ENCODE assay signal across 25 cellular contexts in genomic region chr11:114236829-114237228, GRCh38. TPM values are rescaled to one million over a fixed set of nuclear protein-coding genes. Genes with fewer than 3 reads are reported as not detected.
A peak's percentile ranks its signal among the peaks of the same experiment; 100 is the strongest.
DNase-seq lines count a peak whose midpoint lies in the region; ATAC-seq, FAIRE-seq and TF ChIP-seq lines count a peak whose summit lies in the region.
"Had no signal": no experiment of that assay in that cellular context is flagged by ENCODE, and none has a peak within 500 bp of the region (broad histone marks: within the 10 kb centered on the region; RNA-seq: fewer than 3 reads in every experiment).

No MANE protein-coding gene starts in this region.

- intact Hi-C loops in left ventricle myocardium superior (cut with micrococcal nuclease) = no loop called here

- H3K36me3 ChIP-seq in bronchial epithelial cell (ENCODE audit: control insufficient read depth, insufficient read depth, low read length) (no peaks in the 10 kb centered on the region), skeletal muscle satellite cell (ENCODE audit: insufficient read depth, low read length) (peaks cover 22% of the 10 kb centered on the region)
- H3K36me3 ChIP-seq: uterus had no signal

- ATAC-seq in left ventricle myocardium superior = peak; percentile 2
- no peak for ATAC-seq in HG02798 (IDR thresholded peaks at IDR 0.05; ENCODE audit: poor library complexity, unreplicated experiment)
- ATAC-seq: effector memory CD8-positive, alpha-beta T cell; WTC11 had no signal

- H3K4me1 ChIP-seq in skeletal muscle satellite cell (ENCODE audit: control insufficient read depth, insufficient read depth, low read length) = peaks cover 46% of the 10 kb centered on the region
- H3K4me1 ChIP-seq: uterus had no signal

- DNase-seq in DMS53 (lab: John Stamatoyannopoulos, UW) (peak; percentile 5), DMS53 treated with DMSO at 0.1 percent for 48 hours (lab: John Stamatoyannopoulos, UW; ENCODE audit: unreplicated experiment) (no peak), bronchial epithelial cell (ENCODE audit: low read depth) (peak; percentile 6), left ventricle myocardium superior (no peak), NCI-H2107 (lab: John Stamatoyannopoulos, UW) (no peak), C1 segment of cervical spinal cord (lab: John Stamatoyannopoulos, UW) (no peak)
- DNase-seq: 8988T; activated CD4-positive, alpha-beta memory T cell treated with anti-CD3 and anti-CD28 coated beads for 36 hours; activated naive CD4-positive, alpha-beta T cell treated with Interleukin-2 at 50 U/mL for 16 hours; activated T-cell treated with anti-CD3 and anti-CD28 coated beads for 4 hours; aorta; DND-41; effector memory CD8-positive, alpha-beta T cell; naive B cell; NCI-H187 treated with DMSO at 0.1 percent for 48 hours; NCI-H2227 treated with DMSO at 0.1 percent for 48 hours; NCI-H82; PC-9; stimulated activated CD4-positive, alpha-beta T cell treated with anti-CD3 and anti-CD28 coated beads, Interleukin-4, amount 100 ng/mL, for 4 hours; uterus had no signal

- no peak for TF ChIP-seq CTCF in bronchial epithelial cell (IDR thresholded peaks at IDR 0.05; ENCODE audit: insufficient read depth, low read length, severe bottlenecking)

- H3K27me3 ChIP-seq in bronchial epithelial cell (ENCODE audit: control insufficient read depth, insufficient read depth, low read length) (no peaks in the 10 kb centered on the region), skeletal muscle satellite cell (ENCODE audit: control insufficient read depth, insufficient read depth, low read length) (no peaks in the 10 kb centered on the region)
- H3K27me3 ChIP-seq: uterus had no signal

- no peak overlapping the region for H3K4me3 ChIP-seq in bronchial epithelial cell (ENCODE audit: low read depth, low read length)
- peak overlapping the region; percentile 46 for H3K4me3 ChIP-seq in skeletal muscle satellite cell (ENCODE audit: low read length)
- H3K4me3 ChIP-seq: PC-9, uterus had no signal

- peak overlapping the region; percentile 74 for H3K9ac ChIP-seq in skeletal muscle satellite cell (ENCODE audit: low read depth, low read length)
- H3K9ac ChIP-seq: KMS-11 had no signal

- H3K9me3 ChIP-seq in skeletal muscle satellite cell (replicated peaks; ENCODE audit: low read length) = no peaks in the 10 kb centered on the region
- H3K9me3 ChIP-seq: uterus had no signal

- peak overlapping the region; percentile 78 for H3K4me2 ChIP-seq in skeletal muscle satellite cell (ENCODE audit: low read length)
- H3K4me2 ChIP-seq: KMS-11, PC-9 had no signal

- FAIRE-seq in bronchial epithelial cell (lab: Jason Lieb, UNC) = no peak
- FAIRE-seq: H1 had no signal

RNA-seq across cellular contexts. Expression of gene NNMT, which starts 59.4 kb away (rescaled TPM):
- 0.38 and 11.6 TPM in 2 replicates for total RNA-seq in bronchial epithelial cell
- total RNA-seq in left ventricle myocardium superior = 26.4 TPM
- 250 and 318 TPM in 2 replicates for total RNA-seq in skeletal muscle satellite cell (2012; rRNA removed)
- total RNA-seq: activated CD4-positive, alpha-beta memory T cell treated with anti-CD3 and anti-CD28 coated beads for 36 hours; H1; PC-9 had no signal

Comparison
In these comparisons a context has a peak if more than half of its experiments do, and no peak if none do; other contexts are left out.
1. DNase-seq: peak in DMS53 (single experiment) and bronchial epithelial cell (single experiment); none in DMS53 treated with DMSO at 0.1 percent for 48 hours (single experiment), left ventricle myocardium superior (single experiment), NCI-H2107 (single experiment) and C1 segment of cervical spinal cord (0 of 14).